Comparison of ENCODE assay signal across 19 cellular contexts in genomic region chr13:49395416-49396277, GRCh38. TPM values are rescaled to one million over a fixed set of nuclear protein-coding genes. Genes with fewer than 3 reads are reported as not detected.
A peak's percentile ranks its signal among the peaks of the same experiment; 100 is the strongest.
DNase-seq lines count a peak whose midpoint lies in the region; ATAC-seq and TF ChIP-seq lines count a peak whose summit lies in the region.
"Had no signal": no experiment of that assay in that cellular context is flagged by ENCODE, and none has a peak within 500 bp of the region (broad histone marks: within the 10 kb centered on the region; RNA-seq: fewer than 3 reads in every experiment).

No MANE protein-coding gene starts in this region.

- 81 to 89% methylated on average over 2 of the region's 2 CpGs for WGBS in GM23248 (ENCODE audit: low coverage in 1 of 2, low lambda C conversion rate in 2 of 2, missing lambda C conversion rate in 2 of 2), 2 experiments
- 44 to 56% methylated on average over 2 of the region's 2 CpGs for WGBS in esophagus squamous epithelium, 2 donors

- peaks cover 0 to 13% (median 4%) of the 10 kb centered on the region in 5 donors for H3K36me3 Mint-ChIP-seq in naive thymus-derived CD4-positive, alpha-beta T cell
- H3K36me3 Mint-ChIP-seq: WTC11 had no signal

- CTCF ChIA-PET in A673 (lab: Charles Lee) = interaction anchor here (1.0 kb wide), 1 partner anchor 210 kb away, joined by 3 read pairs; no protein-coding TSS in a partner anchor
- CTCF ChIA-PET in naive thymus-derived CD4-positive, alpha-beta T cell (lab: Charles Lee) = no interaction called here

- H3K4me1 ChIP-seq in GM23248 (ENCODE audit: insufficient read depth) (no peaks in the 10 kb centered on the region), esophagus squamous epithelium (peaks cover 0 to 54% (median 3%) of the 10 kb centered on the region in 3 donors), muscle layer of colon (ENCODE audit: insufficient read depth, low read length) (peaks cover 17% of the 10 kb centered on the region), thoracic aorta (ENCODE audit: control insufficient read depth in 1 of 2, low read depth in 2 of 2) (peaks cover 18 to 31% of the 10 kb centered on the region in 2 donors), A673 (ENCODE audit: insufficient read depth, low read length, poor library complexity, severe bottlenecking) (no peaks in the 10 kb centered on the region)
- no peaks in the 10 kb centered on the region for H3K4me1 ChIP-seq in naive thymus-derived CD4-positive, alpha-beta T cell (ENCODE audit: control insufficient read depth in 2 of 2, insufficient read depth in 2 of 2, low read length in 2 of 2)

- H3K27ac ChIP-seq in GM23248 (peak overlapping the region; percentile 3; the same call in 1 of the 2 replicates), esophagus squamous epithelium (peak overlapping the region in 3 of 4 donors; percentile 40 to 73 (median 70)), muscle layer of colon (ENCODE audit: low read depth, low read length) (peak overlapping the region; percentile 35), thoracic aorta (peak overlapping the region; percentile 64 to 76), A673 (ENCODE audit: low read depth, low read length, poor library complexity, severe bottlenecking) (no peak overlapping the region)
- no peak overlapping the region for H3K27ac ChIP-seq in naive thymus-derived CD4-positive, alpha-beta T cell (ENCODE audit: low read depth, low read length)

- peak; percentile 93 for ATAC-seq in thoracic aorta (ENCODE audit: insufficient number of reproducible peaks, low FRiP score, low read depth)
- ATAC-seq in GM21515 (IDR thresholded peaks at IDR 0.05; ENCODE audit: unreplicated experiment) = no peak
- ATAC-seq in naive thymus-derived CD4-positive, alpha-beta T cell = no peak
- ATAC-seq in GM21528 (IDR thresholded peaks at IDR 0.05; ENCODE audit: low FRiP score, unreplicated experiment) = no peak
- ATAC-seq: activated CD8-positive, alpha-beta T cell treated with anti-CD3 and anti-CD28 coated beads for 36 hours; natural killer cell treated with Interleukin-12 subunit alpha and Interleukin-12 subunit beta and Interleukin-15 and Interleukin-18, amount 100 ng/mL, for 72 hours; WTC11 had no signal

- H4K20me1 ChIP-seq in GM23248 (ENCODE audit: insufficient read depth) = no peaks in the 10 kb centered on the region

- H3K4me3 ChIP-seq in GM23248 (no peak overlapping the region), esophagus squamous epithelium (no peak overlapping the region), muscle layer of colon (ENCODE audit: low read depth in 1 of 2, low read length in 2 of 2) (no peak overlapping the region), thoracic aorta (no peak overlapping the region), A673 (ENCODE audit: low read depth, low read length, poor library complexity, severe bottlenecking) (no peak overlapping the region)
- H3K4me3 ChIP-seq in naive thymus-derived CD4-positive, alpha-beta T cell (ENCODE audit: low read length) = no peak overlapping the region

- H3K9ac ChIP-seq in GM23248 (no peak overlapping the region), muscle layer of colon (ENCODE audit: low read length) (no peak overlapping the region)

- in situ Hi-C loops in GM23248 (cut with MboI) = no loop called here

- H3K27ac Mint-ChIP-seq in naive thymus-derived CD4-positive, alpha-beta T cell = no peak overlapping the region
- H3K27ac Mint-ChIP-seq: activated CD8-positive, alpha-beta T cell treated with anti-CD3 and anti-CD28 coated beads for 36 hours; activated naive CD8-positive, alpha-beta T cell treated with anti-CD3 and anti-CD28 coated beads for 36 hours; immature natural killer cell; natural killer cell treated with Interleukin-12 subunit alpha and Interleukin-12 subunit beta and Interleukin-15 and Interleukin-18, amount 100 ng/mL, for 72 hours; WTC11 had no signal

- no peak overlapping the region for H3K4me3 Mint-ChIP-seq in naive thymus-derived CD4-positive, alpha-beta T cell
- H3K4me3 Mint-ChIP-seq: activated CD8-positive, alpha-beta T cell treated with anti-CD3 and anti-CD28 coated beads for 36 hours; activated naive CD8-positive, alpha-beta T cell treated with anti-CD3 and anti-CD28 coated beads for 36 hours; central memory CD8-positive, alpha-beta T cell; immature natural killer cell; natural killer cell treated with Interleukin-12 subunit alpha and Interleukin-12 subunit beta and Interleukin-15 and Interleukin-18, amount 100 ng/mL, for 72 hours; WTC11 had no signal

- intact Hi-C loops in esophagus squamous epithelium (cut with DNase I) (no loop called here), A673 (cut with micrococcal nuclease; ENCODE audit: unreplicated experiment) (no loop called here)
- intact Hi-C loops in naive thymus-derived CD4-positive, alpha-beta T cell (cut with micrococcal nuclease) = no loop called here

- no peak overlapping the region for H3K4me2 ChIP-seq in GM23248 (ENCODE audit: unreplicated experiment)

- POLR2A ChIA-PET in A673 (lab: Charles Lee; ENCODE audit: low non-redundant PET) = no interaction called here
- POLR2A ChIA-PET in naive thymus-derived CD4-positive, alpha-beta T cell (lab: Charles Lee) = no interaction called here

- no peaks in the 10 kb centered on the region for H3K79me2 ChIP-seq in GM23248 (ENCODE audit: insufficient read depth)

- H3K9me3 Mint-ChIP-seq in naive thymus-derived CD4-positive, alpha-beta T cell = peaks cover 0 to 9% (median 0%) of the 10 kb centered on the region in 11 donors
- H3K9me3 Mint-ChIP-seq: central memory CD8-positive, alpha-beta T cell; immature natural killer cell; natural killer cell treated with Interleukin-12 subunit alpha and Interleukin-12 subunit beta and Interleukin-15 and Interleukin-18, amount 100 ng/mL, for 72 hours; WTC11 had no signal

- BruUV-seq in A673 (replicated peaks; lab: Mats Ljungman, UMichigan) = no TSS peak

- H3F3A ChIP-seq in GM23248 (ENCODE audit: insufficient read depth) = no peaks in the 10 kb centered on the region

- H3K9me3 ChIP-seq in GM23248 (ENCODE audit: low read depth) (no peaks in the 10 kb centered on the region), esophagus squamous epithelium (no peaks in the 10 kb centered on the region), muscle layer of colon (ENCODE audit: low read length) (no peaks in the 10 kb centered on the region), thoracic aorta (no peaks in the 10 kb centered on the region), A673 (ENCODE audit: low read depth, low read length, poor library complexity, severe bottlenecking) (no peaks in the 10 kb centered on the region)
- no peaks in the 10 kb centered on the region for H3K9me3 ChIP-seq in naive thymus-derived CD4-positive, alpha-beta T cell (ENCODE audit: control insufficient read depth in 2 of 3, low read length in 3 of 3)

- TF ChIP-seq POLR2A in esophagus squamous epithelium (IDR thresholded peaks at IDR 0.05) = no peak

- H3K27me3 Mint-ChIP-seq in naive thymus-derived CD4-positive, alpha-beta T cell = peaks cover 0 to 15% (median 0%) of the 10 kb centered on the region in 5 donors
- H3K27me3 Mint-ChIP-seq: activated CD8-positive, alpha-beta T cell treated with anti-CD3 and anti-CD28 coated beads for 36 hours; activated naive CD8-positive, alpha-beta T cell treated with anti-CD3 and anti-CD28 coated beads for 36 hours; central memory CD8-positive, alpha-beta T cell; natural killer cell treated with Interleukin-12 subunit alpha and Interleukin-12 subunit beta and Interleukin-15 and Interleukin-18, amount 100 ng/mL, for 72 hours had no signal

- TF ChIP-seq CTCF in esophagus squamous epithelium (IDR thresholded peaks at IDR 0.05) (no peak), thoracic aorta (IDR thresholded peaks at IDR 0.05) (no peak), A673 (conservative IDR thresholded peaks at IDR 0.05; ENCODE audit: low read depth, low read length) (no peak)

- H3K36me3 ChIP-seq in GM23248 (ENCODE audit: low read depth) (no peaks in the 10 kb centered on the region), esophagus squamous epithelium (no peaks in the 10 kb centered on the region), muscle layer of colon (ENCODE audit: insufficient read depth, low read length) (no peaks in the 10 kb centered on the region), thoracic aorta (no peaks in the 10 kb centered on the region), A673 (ENCODE audit: insufficient read depth, low read length, poor library complexity, severe bottlenecking) (no peaks in the 10 kb centered on the region)
- H3K36me3 ChIP-seq in naive thymus-derived CD4-positive, alpha-beta T cell (ENCODE audit: control insufficient read depth in 2 of 3, insufficient read depth in 3 of 3, low read length in 3 of 3) = no peaks in the 10 kb centered on the region

- no peaks in the 10 kb centered on the region for H3K9me2 ChIP-seq in GM23248 (ENCODE audit: insufficient read depth)

- H2AFZ ChIP-seq in GM23248 = no peak overlapping the region

- H3K27me3 ChIP-seq in GM23248 (replicated peaks; ENCODE audit: insufficient read depth) = no peaks in the 10 kb centered on the region
- no peaks in the 10 kb centered on the region for H3K27me3 ChIP-seq in esophagus squamous epithelium
- H3K27me3 ChIP-seq in muscle layer of colon (ENCODE audit: control insufficient read depth in 1 of 2, insufficient read depth in 2 of 2, low read length in 2 of 2) = no peaks in the 10 kb centered on the region
- H3K27me3 ChIP-seq in thoracic aorta (replicated peaks; ENCODE audit: insufficient read depth) = no peaks in the 10 kb centered on the region
- H3K27me3 ChIP-seq in A673 (replicated peaks; ENCODE audit: insufficient read depth, low read depth, low read length, poor library complexity) = peaks cover 4% of the 10 kb centered on the region
- H3K27me3 ChIP-seq in naive thymus-derived CD4-positive, alpha-beta T cell (ENCODE audit: control insufficient read depth in 2 of 2, insufficient read depth in 2 of 2, low read length in 2 of 2) = no peaks in the 10 kb centered on the region

- peak; percentile 57 for DNase-seq in GM23248
- DNase-seq in esophagus squamous epithelium (lab: John Stamatoyannopoulos, UW) = no peak
- peak; percentile 30 for DNase-seq in thoracic aorta (ENCODE audit: low spot score)
- DNase-seq in A673 (ENCODE audit: low spot score) = no peak
- no peak for DNase-seq in naive thymus-derived CD4-positive, alpha-beta T cell
- DNase-seq: activated CD8-positive, alpha-beta T cell treated with anti-CD3 and anti-CD28 coated beads for 36 hours; activated naive CD8-positive, alpha-beta T cell treated with anti-CD3 and anti-CD28 coated beads for 36 hours; activated T-cell treated with anti-CD3 and anti-CD28 coated beads, Interleukin-2, amount 50 U/mL, for 48 hours; glutamatergic neuron; immature natural killer cell; NCI-H146; NK-92 treated with Interleukin-12 subunit alpha and Interleukin-12 subunit beta, amount 100 ng/mL, for 24 hours; stimulated activated naive CD4-positive, alpha-beta T cell treated with Interleukin-2 at 50 U/mL for 16 hours had no signal

- no peaks in the 10 kb centered on the region for H3K4me1 Mint-ChIP-seq in naive thymus-derived CD4-positive, alpha-beta T cell
- H3K4me1 Mint-ChIP-seq: activated naive CD8-positive, alpha-beta T cell treated with anti-CD3 and anti-CD28 coated beads for 36 hours; central memory CD8-positive, alpha-beta T cell; immature natural killer cell; WTC11 had no signal

RNA-seq across cellular contexts. Expression of gene CAB39L, which starts 48.2 kb away (rescaled TPM):
- 7.3 and 10.5 TPM in 2 replicates for total RNA-seq in GM23248 (2014; rRNA removed; shearing (Covaris generic))
- polyA plus RNA-seq in GM23248 (2016; fragmentation: Nextera tagmentation; extraction: Ambion mirVana) = 6.1 and 7.0 TPM in 2 replicates
- total RNA-seq in esophagus squamous epithelium = 10 to 100 TPM; 16.9 to 29.2 (median 21.2) TPM
- total RNA-seq in thoracic aorta = 10 to 100 TPM; 38.7 to 46.7 TPM
- 3.6 and 4.0 TPM in 2 replicates for total RNA-seq in A673 (2021)
- total RNA-seq in naive thymus-derived CD4-positive, alpha-beta T cell = 1 to 10 TPM; 2.9 to 5.9 (median 4.6) TPM
- 1 to 10 TPM; 4.3 to 4.9 TPM for polyA plus RNA-seq in naive thymus-derived CD4-positive, alpha-beta T cell

RNA-seq across cellular contexts. Expression of gene SETDB2, which starts 48.4 kb away (rescaled TPM):
- total RNA-seq in GM23248 (2014; rRNA removed; shearing (Covaris generic)) = 2.8 and 5.3 TPM in 2 replicates
- 5.1 and 5.7 TPM in 2 replicates for polyA plus RNA-seq in GM23248 (2016; fragmentation: Nextera tagmentation; extraction: Ambion mirVana)
- total RNA-seq in esophagus squamous epithelium (1 to 10 TPM; 2.3 to 9.0 (median 4.8) TPM), thoracic aorta (1 to 10 TPM; 9.0 to 9.1 TPM), A673 (2021) (3.8 and 5.1 TPM in 2 replicates)
- total RNA-seq in naive thymus-derived CD4-positive, alpha-beta T cell = 10 to 100 TPM; 16.7 to 30.0 (median 20.3) TPM
- polyA plus RNA-seq in naive thymus-derived CD4-positive, alpha-beta T cell = 10 to 100 TPM; 14.3 to 15.0 TPM

Comparison
In these comparisons a context has a peak if more than half of its experiments do, and no peak if none do; other contexts are left out.
1. DNase-seq: peak in GM23248 (single experiment) and thoracic aorta (single experiment); none in esophagus squamous epithelium (single experiment), A673 (single experiment) and naive thymus-derived CD4-positive, alpha-beta T cell (0 of 9).
2. H3K27ac ChIP-seq: peak in GM23248 (single experiment), esophagus squamous epithelium (3 of 4), muscle layer of colon (single experiment) and thoracic aorta (2 of 2); none in A673 (single experiment) and naive thymus-derived CD4-positive, alpha-beta T cell (single experiment).